ENCODE assay signal across 18 cellular contexts in genomic region chr17:65184235-65184959, GRCh38. TPM values are rescaled to one million over a fixed set of nuclear protein-coding genes. Genes with fewer than 3 reads are reported as not detected.
A peak's percentile ranks its signal among the peaks of the same experiment; 100 is the strongest.
DNase-seq lines count a peak whose midpoint lies in the region; ATAC-seq, FAIRE-seq and TF ChIP-seq lines count a peak whose summit lies in the region.
"Had no signal": no experiment of that assay in that cellular context is flagged by ENCODE, and none has a peak within 500 bp of the region (broad histone marks: within the 10 kb centered on the region; RNA-seq: fewer than 3 reads in every experiment).

No MANE protein-coding gene starts in this region.

- peaks cover 47 to 52% (median 52%) of the 10 kb centered on the region in 3 donors for H3K4me1 Mint-ChIP-seq in CD8-positive, alpha-beta memory T cell
- H3K4me1 Mint-ChIP-seq in endodermal cell = peaks cover 13% of the 10 kb centered on the region

- no peaks in the 10 kb centered on the region for H3K36me3 ChIP-seq in CD8-positive, alpha-beta memory T cell (ENCODE audit: insufficient read depth, low read length)
- no peaks in the 10 kb centered on the region for H3K36me3 ChIP-seq in HUES6 (ENCODE audit: control insufficient read depth, insufficient read depth, low read length)
- H3K36me3 ChIP-seq in endodermal cell (ENCODE audit: control insufficient read depth, insufficient read depth, low read length) = no peaks in the 10 kb centered on the region
- H3K36me3 ChIP-seq in neuronal stem cell (replicated peaks in 1 of 2; ENCODE audit: control insufficient read depth in 2 of 2, insufficient read depth in 2 of 2, low read length in 2 of 2) = no peaks in the 10 kb centered on the region
- no peaks in the 10 kb centered on the region for H3K36me3 ChIP-seq in HepG2 (replicated peaks in 1 of 2; ENCODE audit: control insufficient read depth in 1 of 2, insufficient read depth in 2 of 2, low read length in 2 of 2)
- no peaks in the 10 kb centered on the region for H3K36me3 ChIP-seq in ascending aorta
- H3K36me3 ChIP-seq: thyroid gland, WERI-Rb-1 had no signal

- no peak overlapping the region for H3K27ac ChIP-seq in CD8-positive, alpha-beta memory T cell (ENCODE audit: low read depth, low read length)
- H3K27ac ChIP-seq in HUES6 (ENCODE audit: low read depth, low read length) = peak overlapping the region; percentile 91
- H3K27ac ChIP-seq in endodermal cell (ENCODE audit: low read depth, low read length) = no peak overlapping the region
- peak overlapping the region; percentile 61 for H3K27ac ChIP-seq in neuronal stem cell (replicated peaks; ENCODE audit: low read length)
- H3K27ac ChIP-seq in HepG2 (ENCODE audit: extremely low read length, insufficient read depth, low read length) = no peak overlapping the region
- H3K27ac ChIP-seq in ascending aorta = no peak overlapping the region
- H3K27ac ChIP-seq: body of pancreas, C4-2B, dorsolateral prefrontal cortex, parathyroid adenoma, thyroid gland, WERI-Rb-1 had no signal

- no peak overlapping the region for H3K4me3 ChIP-seq in CD8-positive, alpha-beta memory T cell (ENCODE audit: low read length)
- H3K4me3 ChIP-seq in HUES6 (ENCODE audit: low read depth, low read length) (peak overlapping the region; percentile 20; the same call in 1 of the 2 replicates), endodermal cell (ENCODE audit: low read length) (no peak overlapping the region), neuronal stem cell (ENCODE audit: low read length in 2 of 2) (no peak overlapping the region), HepG2 (replicated peaks in 1 of 3; ENCODE audit: insufficient read depth in 1 of 3, low read depth in 2 of 3, low read length in 3 of 3) (no peak overlapping the region), ascending aorta (no peak overlapping the region)
- H3K4me3 ChIP-seq: body of pancreas, thyroid gland had no signal

- FAIRE-seq in HepG2 (lab: Jason Lieb, UNC) = no peak

- TF ChIP-seq RAD21 in HepG2 (CRISPR knock-in tag; IDR thresholded peaks at IDR 0.05) = no peak

- no peaks in the 10 kb centered on the region for H3K79me1 ChIP-seq in neuronal stem cell (ENCODE audit: low read depth, low read length)

- H3K79me2 ChIP-seq in HepG2 (ENCODE audit: insufficient read depth, low read length) = no peaks in the 10 kb centered on the region
- H3K79me2 ChIP-seq: parathyroid adenoma had no signal

- peak overlapping the region in 1 of 7 donors; percentile 19 for H3K4me3 Mint-ChIP-seq in CD8-positive, alpha-beta memory T cell
- H3K4me3 Mint-ChIP-seq in endodermal cell = no peak overlapping the region
- H3K4me3 Mint-ChIP-seq: activated naive CD4-positive, alpha-beta T cell treated with anti-CD3 and anti-CD28 coated beads, Interleukin-2, amount 10 ng/mL, durations not matched to agents 7 days and 5 days had no signal

- DNase-seq in CD8-positive, alpha-beta memory T cell = no peak
- DNase-seq in endodermal cell (peak; percentile 52), neuronal stem cell (ENCODE audit: low spot score) (no peak), HepG2 (ENCODE audit: low spot score) (no peak), ascending aorta (ENCODE audit: low spot score in 2 of 2) (no peak)
- DNase-seq: activated naive CD4-positive, alpha-beta T cell treated with anti-CD3 and anti-CD28 coated beads, Interleukin-2, amount 10 ng/mL, durations not matched to agents 7 days and 5 days; body of pancreas; DMS79 treated with DMSO at 0.1 percent for 48 hours; KG1; NCI-H1092 treated with DMSO at 0.1 percent for 48 hours; NCI-H748 treated with DMSO at 0.1 percent for 48 hours; WERI-Rb-1 had no signal

- no peak overlapping the region for H4K8ac ChIP-seq in neuronal stem cell (ENCODE audit: low read depth, low read length)

- no peak overlapping the region for H2AK5ac ChIP-seq in neuronal stem cell (ENCODE audit: low read depth, low read length)

- H2BK120ac ChIP-seq in neuronal stem cell (ENCODE audit: low read depth, low read length) = no peak overlapping the region

- WGBS in endodermal cell (ENCODE audit: insufficient coverage in 1 of 2, insufficient read length in 1 of 2), 2 experiments = 70 to 81% methylated on average over 3 to 5 of the region's 5 CpGs
- no CpG with 5 or more reads among the region's 5 CpGs for WGBS in neuronal stem cell (ENCODE audit: extremely low coverage in 2 of 2, insufficient read length in 2 of 2, insufficient replicate concordance in 1 of 2), 2 donors
- 12% methylated on average over 5 of the region's 5 CpGs for WGBS in HepG2 (ENCODE audit: low lambda C conversion rate)

- H3K4me2 ChIP-seq in neuronal stem cell (ENCODE audit: insufficient read depth, low read length, poor library complexity, severe bottlenecking) = no peak overlapping the region
- no peak overlapping the region for H3K4me2 ChIP-seq in HepG2 (ENCODE audit: low read depth, low read length)

- peak overlapping the region; percentile 66 for H2AFZ ChIP-seq in neuronal stem cell (ENCODE audit: low read length)
- H2AFZ ChIP-seq in HepG2 (ENCODE audit: low read length) = no peak overlapping the region
- H2AFZ ChIP-seq: parathyroid adenoma had no signal

- H3K4ac ChIP-seq in neuronal stem cell (ENCODE audit: low read length) = no peak overlapping the region

- H3K9me3 ChIP-seq in CD8-positive, alpha-beta memory T cell (ENCODE audit: low read length) = no peaks in the 10 kb centered on the region
- H3K9me3 ChIP-seq in HUES6 (ENCODE audit: control insufficient read depth, insufficient read depth, low read depth, low read length) = peaks cover 5% of the 10 kb centered on the region; the same call in 1 of the 2 replicates
- H3K9me3 ChIP-seq in endodermal cell (ENCODE audit: control insufficient read depth, low read length) = no peaks in the 10 kb centered on the region
- peaks cover 0 to 4% of the 10 kb centered on the region in 2 donors for H3K9me3 ChIP-seq in neuronal stem cell (replicated peaks in 1 of 2; ENCODE audit: control insufficient read depth in 2 of 2, insufficient read depth in 1 of 2, low read depth in 1 of 2, low read length in 2 of 2)
- no peaks in the 10 kb centered on the region for H3K9me3 ChIP-seq in HepG2 (ENCODE audit: low read length)
- no peaks in the 10 kb centered on the region for H3K9me3 ChIP-seq in ascending aorta
- H3K9me3 ChIP-seq: body of pancreas, thyroid gland had no signal

- BruUV-seq in HepG2 (replicated peaks; lab: Mats Ljungman, UMichigan) = no TSS peak

- TF ChIP-seq CTCF in endodermal cell (conservative IDR thresholded peaks at IDR 0.05) = no peak
- TF ChIP-seq CTCF in HepG2 (CRISPR knock-in tag; IDR thresholded peaks at IDR 0.05) = no peak
- no peak for TF ChIP-seq CTCF in ascending aorta (IDR thresholded peaks at IDR 0.05)

- H4K91ac ChIP-seq in neuronal stem cell (ENCODE audit: low read depth, low read length, poor library complexity) = no peak overlapping the region

- peaks cover 0 to 1% of the 10 kb centered on the region in 2 donors for H3K27me3 Mint-ChIP-seq in CD8-positive, alpha-beta memory T cell
- no peaks in the 10 kb centered on the region for H3K27me3 Mint-ChIP-seq in endodermal cell (ENCODE audit: insufficient read depth)

- H2BK12ac ChIP-seq in neuronal stem cell (ENCODE audit: low read length) = no peak overlapping the region

- no peaks in the 10 kb centered on the region for H3K27me3 ChIP-seq in CD8-positive, alpha-beta memory T cell (ENCODE audit: insufficient read depth, low read length, poor library complexity, severe bottlenecking)
- H3K27me3 ChIP-seq in HUES6 (ENCODE audit: control insufficient read depth, insufficient read depth, low read length) (no peaks in the 10 kb centered on the region), endodermal cell (ENCODE audit: control insufficient read depth, insufficient read depth, low read length, poor library complexity, severe bottlenecking) (no peaks in the 10 kb centered on the region), neuronal stem cell (ENCODE audit: control insufficient read depth in 3 of 3, insufficient read depth in 3 of 3, low read depth in 1 of 3, low read length in 3 of 3) (no peaks in the 10 kb centered on the region), HepG2 (ENCODE audit: control insufficient read depth in 1 of 2, insufficient read depth in 2 of 2, low read length in 2 of 2) (peaks cover 7 to 30% of the 10 kb centered on the region in 2 experiments; a peak in 4 of 5 replicates), ascending aorta (no peaks in the 10 kb centered on the region)
- H3K27me3 ChIP-seq: body of pancreas, dorsolateral prefrontal cortex, thyroid gland had no signal

- H3K27ac Mint-ChIP-seq in CD8-positive, alpha-beta memory T cell = peak overlapping the region in 6 of 8 donors; percentile 57 to 87 (median 72)
- H3K27ac Mint-ChIP-seq in endodermal cell = peak overlapping the region; percentile 77
- H3K27ac Mint-ChIP-seq: activated naive CD4-positive, alpha-beta T cell treated with anti-CD3 and anti-CD28 coated beads, Interleukin-2, amount 10 ng/mL, durations not matched to agents 7 days and 5 days had no signal

- H3K9ac ChIP-seq in HUES6 (ENCODE audit: low read length) (peak overlapping the region; percentile 84), endodermal cell (ENCODE audit: extremely low read depth, low read length, poor library complexity, severe bottlenecking) (no peak overlapping the region), neuronal stem cell (ENCODE audit: low read depth, low read length, poor library complexity) (no peak overlapping the region), HepG2 (ENCODE audit: insufficient read depth, low read depth, low read length) (no peak overlapping the region)
- H3K9ac ChIP-seq: parathyroid adenoma had no signal

- in situ Hi-C loops in HepG2 (cut with HindIII; ENCODE audit: extremely low pct_ligation_motif_present, low pct_unique_long_range_greater_than_20kb) = no loop called here

- intact Hi-C loops in HepG2 (cut with micrococcal nuclease; ENCODE audit: unreplicated experiment) (no loop called here), ascending aorta (cut with DNase I) (no loop called here)

- no peak overlapping the region for H3K18ac ChIP-seq in neuronal stem cell (ENCODE audit: low read length)

- TF ChIP-seq EP300 in HepG2 (IDR thresholded peaks at IDR 0.05; ENCODE audit: low read depth in 2 of 2, low read length in 2 of 2) (no peak), HepG2 (CRISPR knock-in tag; IDR thresholded peaks at IDR 0.05; ENCODE audit: borderline replicate concordance) (no peak)

- peaks cover 35% of the 10 kb centered on the region for H3K4me1 ChIP-seq in CD8-positive, alpha-beta memory T cell (ENCODE audit: insufficient read depth, low read length)
- H3K4me1 ChIP-seq in HUES6 (ENCODE audit: control insufficient read depth, insufficient read depth, low read length) (peaks cover 30% of the 10 kb centered on the region), endodermal cell (ENCODE audit: control insufficient read depth, insufficient read depth, low read length) (peaks cover 3% of the 10 kb centered on the region), neuronal stem cell (ENCODE audit: control insufficient read depth in 2 of 2, insufficient read depth in 1 of 2, low read depth in 1 of 2, low read length in 2 of 2) (peaks cover 15 to 34% of the 10 kb centered on the region in 2 donors), HepG2 (ENCODE audit: insufficient read depth, low read length) (no peaks in the 10 kb centered on the region), ascending aorta (no peaks in the 10 kb centered on the region)
- H3K4me1 ChIP-seq: body of pancreas, parathyroid adenoma had no signal

- POLR2A ChIA-PET in CD8-positive, alpha-beta memory T cell (lab: Charles Lee) = no interaction called here
- POLR2A ChIA-PET in HepG2 (lab: Yijun Ruan, JAX) = no interaction called here

- no peak for ATAC-seq in HepG2
- no peak for ATAC-seq in GM21576 (IDR thresholded peaks at IDR 0.05; ENCODE audit: unreplicated experiment)
- ATAC-seq: body of pancreas had no signal

- no peaks in the 10 kb centered on the region for H3K9me3 Mint-ChIP-seq in CD8-positive, alpha-beta memory T cell
- H3K9me3 Mint-ChIP-seq in endodermal cell = no peaks in the 10 kb centered on the region
- H3K9me3 Mint-ChIP-seq: activated naive CD4-positive, alpha-beta T cell treated with anti-CD3 and anti-CD28 coated beads, Interleukin-2, amount 10 ng/mL, durations not matched to agents 7 days and 5 days had no signal

- H3K23ac ChIP-seq in neuronal stem cell (ENCODE audit: low read depth, low read length, poor library complexity) = no peak overlapping the region

- no peaks in the 10 kb centered on the region for H4K20me1 ChIP-seq in HepG2 (ENCODE audit: insufficient read depth, low read length)

- no peak for TF ChIP-seq POLR2A in HepG2 (IDR thresholded peaks at IDR 0.05; ENCODE audit: insufficient read depth in 1 of 2, low read depth in 2 of 2, low read length in 2 of 2)

- H2BK5ac ChIP-seq in neuronal stem cell (ENCODE audit: low read length) = no peak overlapping the region

- no peaks in the 10 kb centered on the region for H3K36me3 Mint-ChIP-seq in CD8-positive, alpha-beta memory T cell
- H3K36me3 Mint-ChIP-seq in endodermal cell (ENCODE audit: low read depth) = no peaks in the 10 kb centered on the region
- H3K36me3 Mint-ChIP-seq: activated naive CD4-positive, alpha-beta T cell treated with anti-CD3 and anti-CD28 coated beads, Interleukin-2, amount 10 ng/mL, durations not matched to agents 7 days and 5 days had no signal

- no peak overlapping the region for H2BK15ac ChIP-seq in neuronal stem cell (ENCODE audit: low read length)

- CTCF ChIA-PET in CD8-positive, alpha-beta memory T cell (lab: Charles Lee) = interaction anchor here (1.3 kb wide), 1 partner anchor 47 kb away, joined by 4 read pairs; the partner anchor contains the start of gene RGS9
- CTCF ChIA-PET in HepG2 (lab: Yijun Ruan, JAX; ENCODE audit: low intra/inter-chr PET ratio, low total read pairs) = no interaction called here

- no peak overlapping the region for H3K14ac ChIP-seq in neuronal stem cell (ENCODE audit: low read length)

RNA-seq across cellular contexts. Expression of gene RGS9, which starts 47.2 kb away (rescaled TPM):
- total RNA-seq in CD8-positive, alpha-beta memory T cell = 1 to 10 TPM; 1.4 to 2.6 TPM
- polyA plus RNA-seq in CD8-positive, alpha-beta memory T cell = 8.9 TPM
- total RNA-seq in endodermal cell (10 to 100 TPM; 11.1 to 14.7 TPM), HepG2 (2016; rRNA removed; fragmentation: Illumina TruSeq; extraction: Trizol) (0.44 and 0.66 TPM in 2 replicates), ascending aorta (0.21 TPM)
- polyA plus RNA-seq in endodermal cell (2013, experiment 1 of 2) = 8.6 TPM
- polyA plus RNA-seq in endodermal cell (2013, experiment 2 of 2) = 8.1 TPM
- polyA plus RNA-seq in neuronal stem cell (2013, experiment 1 of 2) = 8.1 TPM
- polyA plus RNA-seq in neuronal stem cell (2013, experiment 2 of 2) = 7.6 TPM
- total RNA-seq in HepG2 (2016; cell fraction: cytosol; rRNA removed; fragmentation: Illumina TruSeq; extraction: Trizol; ENCODE audit: low read depth) = 0.62 and 2.1 TPM in 2 replicates
- 0.13 and 0.37 TPM in 2 replicates for total RNA-seq in HepG2 (2016; cell fraction: insoluble cytoplasmic fraction; rRNA removed; fragmentation: Illumina TruSeq; extraction: Trizol)
- total RNA-seq in HepG2 (2016; cell fraction: membrane; rRNA removed; fragmentation: Illumina TruSeq; extraction: Trizol) = 1.5 and 2.3 TPM in 2 replicates
- not detected in 2 replicates for total RNA-seq in HepG2 (2016; cell fraction: nucleus; rRNA removed; fragmentation: Illumina TruSeq; extraction: Trizol)
- 0.43 and 0.74 TPM in 2 replicates for polyA plus RNA-seq in HepG2 (2011; rRNA removed)
- polyA plus RNA-seq in HepG2 (2011; cell fraction: cytosol; rRNA removed) = 0.22 and 0.24 TPM in 2 replicates
- 0.06 and 0.10 TPM in 2 replicates for polyA plus RNA-seq in HepG2 (2011; cell fraction: nucleus; rRNA removed)
- 0.47 and 0.65 TPM in 2 replicates for polyA plus RNA-seq in HepG2 (2012)
- polyA plus RNA-seq in HepG2 (2016; cell fraction: cytosol; fragmentation: Illumina TruSeq; extraction: Trizol; ENCODE audit: low read depth) = 1.7 and 2.2 TPM in 2 replicates
- 0.62 and 0.74 TPM in 2 replicates for polyA plus RNA-seq in HepG2 (2016; cell fraction: insoluble cytoplasmic fraction; fragmentation: Illumina TruSeq; extraction: Trizol; ENCODE audit: low read depth)
- polyA plus RNA-seq in HepG2 (2016; cell fraction: membrane; fragmentation: Illumina TruSeq; extraction: Trizol; ENCODE audit: low read depth) = 1.2 and 1.8 TPM in 2 replicates
- 0.29 and 0.72 TPM in 2 replicates for polyA plus RNA-seq in HepG2 (2016; cell fraction: nucleus; fragmentation: Illumina TruSeq; extraction: Trizol; ENCODE audit: insufficient read depth, low read depth)
- polyA minus RNA-seq in HepG2 (2011; rRNA and poly(A)+ RNA removed; ENCODE audit: low replicate concordance) = 0.20 and 0.23 TPM in 2 replicates
- polyA minus RNA-seq in HepG2 (2011; cell fraction: cytosol; rRNA and poly(A)+ RNA removed) = not detected in 2 replicates
- polyA minus RNA-seq in HepG2 (2011; cell fraction: nucleus; rRNA and poly(A)+ RNA removed) = 0.13 TPM in 1 of 2 replicates, not detected in the other

Comparison
In these comparisons a context has a peak if more than half of its experiments do, and no peak if none do; other contexts are left out.
1. H3K27ac ChIP-seq: peak in HUES6 (single experiment) and neuronal stem cell (single experiment); none in CD8-positive, alpha-beta memory T cell (single experiment), endodermal cell (single experiment), HepG2 (single experiment) and ascending aorta (0 of 2).